In genomic region chr2:98463551-98463971, GRCh38 we compare ENCODE assay signal across 15 cellular contexts. TPM values are rescaled to one million over a fixed set of nuclear protein-coding genes. Genes with fewer than 3 reads are reported as not detected.
DNase-seq lines count a peak whose midpoint lies in the region; ATAC-seq, FAIRE-seq and TF ChIP-seq lines count a peak whose summit lies in the region.
"Had no signal": no experiment of that assay in that cellular context is flagged by ENCODE, and none has a peak within 500 bp of the region (broad histone marks: within the 10 kb centered on the region; RNA-seq: fewer than 3 reads in every experiment).

No MANE protein-coding gene starts in this region.

- H3K9ac ChIP-seq in HepG2 (ENCODE audit: insufficient read depth, low read depth, low read length): no peak overlapping the region

- H3K4me1 ChIP-seq in HepG2 (ENCODE audit: insufficient read depth, low read length) (peaks cover 21% of the 10 kb centered on the region; the same call in 1 of the 2 replicates), right lobe of liver (peaks cover 0 to 4% (median 0%) of the 10 kb centered on the region in 4 donors), suprapubic skin (peaks cover 22% of the 10 kb centered on the region)

- H3K4me3 Mint-ChIP-seq in activated T-cell treated with anti-CD3 and anti-CD28 coated beads, Interleukin-2, amount 50 U/mL, for 24 hours: peak overlapping the region; percentile 71

- CTCF ChIA-PET in HepG2 (lab: Yijun Ruan, JAX; ENCODE audit: low intra/inter-chr PET ratio, low total read pairs): no interaction called here

- no peak overlapping the region for H3K4me2 ChIP-seq in HepG2 (ENCODE audit: low read depth, low read length)

- ATAC-seq in HepG2: no peak
- ATAC-seq in right lobe of liver: no peak
- no peak for ATAC-seq in left colon
- ATAC-seq in GM21528 (IDR thresholded peaks at IDR 0.05; ENCODE audit: low FRiP score, unreplicated experiment): no peak
- ATAC-seq: foreskin keratinocyte, psoas muscle had no signal

- H3K4me3 ChIP-seq in HepG2 (replicated peaks in 1 of 3; ENCODE audit: insufficient read depth in 1 of 3, low read depth in 2 of 3, low read length in 3 of 3) (no peak overlapping the region), right lobe of liver (no peak overlapping the region), suprapubic skin (no peak overlapping the region)
- H3K4me3 ChIP-seq: cardiac muscle cell, left ventricle myocardium inferior, psoas muscle had no signal

- no peak overlapping the region for H2AFZ ChIP-seq in HepG2 (ENCODE audit: low read length)

- H3K36me3 Mint-ChIP-seq in activated T-cell treated with anti-CD3 and anti-CD28 coated beads, Interleukin-2, amount 50 U/mL, for 24 hours (ENCODE audit: low read depth): peaks cover 10% of the 10 kb centered on the region

- peaks cover 92% of the 10 kb centered on the region for H3K4me1 Mint-ChIP-seq in activated T-cell treated with anti-CD3 and anti-CD28 coated beads, Interleukin-2, amount 50 U/mL, for 24 hours (ENCODE audit: low read depth)

- 96% methylated on average over 10 of the region's 10 CpGs for WGBS in HepG2 (ENCODE audit: low lambda C conversion rate)
- 62% methylated on average over 6 of the region's 10 CpGs for WGBS in right lobe of liver (ENCODE audit: insufficient coverage, low coverage, low lambda C conversion rate, missing lambda C conversion rate)
- 85% methylated on average over 9 of the region's 10 CpGs for WGBS in suprapubic skin

- no peaks in the 10 kb centered on the region for H3K9me3 Mint-ChIP-seq in activated T-cell treated with anti-CD3 and anti-CD28 coated beads, Interleukin-2, amount 50 U/mL, for 24 hours

- intact Hi-C loops in HepG2 (cut with micrococcal nuclease; ENCODE audit: unreplicated experiment) (no loop called here), right lobe of liver (cut with DNase I) (no loop called here), left colon (cut with DNase I, micrococcal nuclease) (no loop called here)

- DNase-seq in HepG2 (ENCODE audit: low spot score) (no peak), right lobe of liver (no peak), left colon (peak; percentile 5 to 22), suprapubic skin (ENCODE audit: low spot score in 2 of 2) (no peak), mucosa of gallbladder (ENCODE audit: low spot score) (no peak), dermis blood vessel endothelial cell (no peak)
- DNase-seq in activated T-cell treated with anti-CD3 and anti-CD28 coated beads, Interleukin-2, amount 50 U/mL, for 24 hours: no peak
- DNase-seq: BE2C, foreskin keratinocyte, left ventricle myocardium inferior, psoas muscle, SHP77 treated with DMSO at 0.1 percent for 48 hours had no signal

- H3K27me3 Mint-ChIP-seq in activated T-cell treated with anti-CD3 and anti-CD28 coated beads, Interleukin-2, amount 50 U/mL, for 24 hours: no peaks in the 10 kb centered on the region

- no peaks in the 10 kb centered on the region for H3K27me3 ChIP-seq in HepG2 (ENCODE audit: control insufficient read depth in 1 of 2, insufficient read depth in 2 of 2, low read length in 2 of 2)
- H3K27me3 ChIP-seq in right lobe of liver: no peaks in the 10 kb centered on the region
- H3K27me3 ChIP-seq in suprapubic skin: no peaks in the 10 kb centered on the region
- H3K27me3 ChIP-seq: BE2C, cardiac muscle cell, foreskin keratinocyte had no signal

- TF ChIP-seq CTCF in HepG2 (CRISPR knock-in tag; IDR thresholded peaks at IDR 0.05): no peak
- TF ChIP-seq CTCF in right lobe of liver (IDR thresholded peaks at IDR 0.05): no peak
- no peak for TF ChIP-seq CTCF in suprapubic skin (IDR thresholded peaks at IDR 0.05)

- H3K36me3 ChIP-seq in HepG2 (replicated peaks in 1 of 2; ENCODE audit: control insufficient read depth in 1 of 2, insufficient read depth in 2 of 2, low read length in 2 of 2): 0 out of 5 replicates have a peak, but pooled peaks cover 0 to 1% of the 10 kb centered on the region in 2 experiments
- no peaks in the 10 kb centered on the region for H3K36me3 ChIP-seq in right lobe of liver
- H3K36me3 ChIP-seq in suprapubic skin: no peaks in the 10 kb centered on the region
- H3K36me3 ChIP-seq: BE2C, cardiac muscle cell, left ventricle myocardium inferior had no signal

- peak overlapping the region; percentile 96 for H3K27ac Mint-ChIP-seq in activated T-cell treated with anti-CD3 and anti-CD28 coated beads, Interleukin-2, amount 50 U/mL, for 24 hours

- H3K79me2 ChIP-seq in HepG2 (ENCODE audit: insufficient read depth, low read length): peaks cover 7% of the 10 kb centered on the region

- in situ Hi-C loops in HepG2 (cut with HindIII; ENCODE audit: extremely low pct_ligation_motif_present, low pct_unique_long_range_greater_than_20kb): no loop called here

- H3K9me3 ChIP-seq in HepG2 (ENCODE audit: low read length): no peaks in the 10 kb centered on the region
- no peaks in the 10 kb centered on the region for H3K9me3 ChIP-seq in right lobe of liver
- H3K9me3 ChIP-seq in suprapubic skin: no peaks in the 10 kb centered on the region
- H3K9me3 ChIP-seq: BE2C, left ventricle myocardium inferior, psoas muscle had no signal

- H3K27ac ChIP-seq in HepG2 (ENCODE audit: extremely low read length, insufficient read depth, low read length) (no peak overlapping the region), right lobe of liver (peak overlapping the region in 1 of 3 donors; percentile 40), suprapubic skin (no peak overlapping the region)
- H3K27ac ChIP-seq: foreskin keratinocyte, psoas muscle had no signal

- TF ChIP-seq RAD21 in HepG2 (CRISPR knock-in tag; IDR thresholded peaks at IDR 0.05): no peak

- POLR2A ChIA-PET in HepG2 (lab: Yijun Ruan, JAX): no interaction called here

- no peak for TF ChIP-seq EP300 in HepG2 (IDR thresholded peaks at IDR 0.05; ENCODE audit: low read depth in 2 of 2, low read length in 2 of 2)
- TF ChIP-seq EP300 in HepG2 (CRISPR knock-in tag; IDR thresholded peaks at IDR 0.05; ENCODE audit: borderline replicate concordance): no peak
- no peak for TF ChIP-seq EP300 in suprapubic skin (IDR thresholded peaks at IDR 0.05)

- BruUV-seq in HepG2 (replicated peaks; lab: Mats Ljungman, UMichigan): no TSS peak

- no peak for TF ChIP-seq POLR2A in HepG2 (IDR thresholded peaks at IDR 0.05; ENCODE audit: insufficient read depth in 1 of 2, low read depth in 2 of 2, low read length in 2 of 2)
- TF ChIP-seq POLR2A in right lobe of liver (IDR thresholded peaks at IDR 0.05): no peak
- TF ChIP-seq POLR2A in suprapubic skin (IDR thresholded peaks at IDR 0.05): no peak

- FAIRE-seq in HepG2 (lab: Jason Lieb, UNC): no peak
- FAIRE-seq: urothelium cell line had no signal

- no peaks in the 10 kb centered on the region; the same call in 1 of the 2 replicates for H4K20me1 ChIP-seq in HepG2 (ENCODE audit: insufficient read depth, low read length)

TF ChIP-seq in HepG2, 621 proteins besides CTCF, POLR2A, EP300 and RAD21 (continues in another document):
- TF ChIP-seq MAFF (IDR thresholded peaks at IDR 0.05; ENCODE audit: low read depth, low read length): peak; percentile 53
- no peak for TF ChIP-seq CEBPZ (IDR thresholded peaks at IDR 0.05; ENCODE audit: low read length)

RNA-seq across cellular contexts. Expression of gene INPP4A, which starts 18.9 kb away (rescaled TPM):
- total RNA-seq in HepG2 (2016; rRNA removed; fragmentation: Illumina TruSeq; extraction: Trizol) (7.9 and 10.9 TPM in 2 replicates), right lobe of liver (10 to 100 TPM in 1 of 6 experiments, 1 to 10 TPM in 5; 6.5 to 10.4 (median 8.0) TPM), left colon (10 to 100 TPM; 14.3 to 19.1 TPM), suprapubic skin (10 to 100 TPM; 13.6 to 25.2 (median 17.2) TPM), mucosa of gallbladder (32.7 TPM), dermis blood vessel endothelial cell (41.9 and 55.7 TPM in 2 replicates)
- 1.4 and 2.1 TPM in 2 replicates for total RNA-seq in HepG2 (2016; cell fraction: cytosol; rRNA removed; fragmentation: Illumina TruSeq; extraction: Trizol; ENCODE audit: low read depth)
- total RNA-seq in HepG2 (2016; cell fraction: insoluble cytoplasmic fraction; rRNA removed; fragmentation: Illumina TruSeq; extraction: Trizol): 7.9 and 10.3 TPM in 2 replicates
- 5.0 and 5.2 TPM in 2 replicates for total RNA-seq in HepG2 (2016; cell fraction: membrane; rRNA removed; fragmentation: Illumina TruSeq; extraction: Trizol)
- 15.4 and 17.5 TPM in 2 replicates for total RNA-seq in HepG2 (2016; cell fraction: nucleus; rRNA removed; fragmentation: Illumina TruSeq; extraction: Trizol)
- 10.1 and 14.2 TPM in 2 replicates for polyA plus RNA-seq in HepG2 (2011; rRNA removed)
- polyA plus RNA-seq in HepG2 (2011; cell fraction: cytosol; rRNA removed): 6.9 and 8.5 TPM in 2 replicates
- polyA plus RNA-seq in HepG2 (2011; cell fraction: nucleus; rRNA removed): 48.2 and 51.5 TPM in 2 replicates
- 7.2 and 8.8 TPM in 2 replicates for polyA plus RNA-seq in HepG2 (2012)
- polyA plus RNA-seq in HepG2 (2016; cell fraction: cytosol; fragmentation: Illumina TruSeq; extraction: Trizol; ENCODE audit: low read depth): 0.58 and 0.63 TPM in 2 replicates
- polyA plus RNA-seq in HepG2 (2016; cell fraction: insoluble cytoplasmic fraction; fragmentation: Illumina TruSeq; extraction: Trizol; ENCODE audit: low read depth): 4.8 and 5.7 TPM in 2 replicates
- 1.7 and 1.9 TPM in 2 replicates for polyA plus RNA-seq in HepG2 (2016; cell fraction: membrane; fragmentation: Illumina TruSeq; extraction: Trizol; ENCODE audit: low read depth)
- 13.1 and 16.7 TPM in 2 replicates for polyA plus RNA-seq in HepG2 (2016; cell fraction: nucleus; fragmentation: Illumina TruSeq; extraction: Trizol; ENCODE audit: insufficient read depth, low read depth)
- 53.3 and 60.1 TPM in 2 replicates for polyA minus RNA-seq in HepG2 (2011; rRNA and poly(A)+ RNA removed; ENCODE audit: low replicate concordance)
- polyA minus RNA-seq in HepG2 (2011; cell fraction: cytosol; rRNA and poly(A)+ RNA removed): 8.1 and 11.8 TPM in 2 replicates
- 56.7 and 68.1 TPM in 2 replicates for polyA minus RNA-seq in HepG2 (2011; cell fraction: nucleus; rRNA and poly(A)+ RNA removed)

Comparison
In these comparisons a context has a peak if more than half of its experiments do, and no peak if none do; other contexts are left out.
1. DNase-seq: peak in left colon (2 of 2); none in HepG2 (single experiment), right lobe of liver (0 of 3), activated T-cell treated with anti-CD3 and anti-CD28 coated beads, Interleukin-2, amount 50 U/mL, for 24 hours (single experiment), suprapubic skin (0 of 2), mucosa of gallbladder (single experiment) and dermis blood vessel endothelial cell (single experiment).